11 cellular contexts compared by ENCODE assay signal in the genomic region with DNA sequence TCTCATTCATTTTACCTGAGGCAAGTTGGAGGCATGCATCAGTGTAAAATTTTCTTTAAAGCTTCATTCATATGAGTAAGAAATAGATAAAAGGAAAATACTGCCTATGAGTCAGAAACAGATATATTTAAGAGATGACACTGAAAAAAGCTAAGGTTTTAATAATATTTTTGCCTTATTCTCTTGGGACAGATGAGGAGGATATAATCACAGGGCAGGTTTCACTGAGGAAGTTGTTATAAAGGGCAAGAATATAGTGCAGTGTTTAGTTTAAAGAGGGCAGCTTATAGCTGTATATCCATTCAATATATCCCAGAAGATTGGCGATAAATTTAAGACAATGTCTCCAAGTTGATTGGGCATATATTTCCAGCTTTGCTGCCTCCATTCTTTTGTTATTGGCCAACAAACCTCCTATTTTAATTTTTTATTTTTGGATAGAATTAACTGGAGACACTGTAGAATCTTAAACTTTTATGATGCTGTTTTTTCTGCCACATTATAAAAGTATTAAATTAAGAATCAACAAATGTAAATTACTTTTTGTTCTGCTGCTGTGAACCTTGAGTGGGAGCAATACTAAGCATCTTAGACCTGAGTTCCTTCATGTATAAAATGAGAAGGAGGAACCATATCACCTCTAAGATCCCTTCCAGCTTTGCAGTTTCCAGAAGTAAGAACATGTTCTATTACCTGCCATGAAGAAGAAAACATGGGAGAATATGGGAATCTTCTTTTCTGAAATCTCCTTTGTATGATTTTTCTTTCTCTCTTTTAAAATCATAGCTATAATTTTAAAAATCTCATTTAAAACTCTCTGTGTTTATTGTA.
DNase-seq lines count a peak whose midpoint lies in the region; ATAC-seq and TF ChIP-seq lines count a peak whose summit lies in the region.
"Had no signal": no experiment of that assay in that cellular context is flagged by ENCODE, and none has a peak within 500 bp of the region (broad histone marks: within the 10 kb centered on the region; RNA-seq: fewer than 3 reads in every experiment).

No MANE protein-coding gene starts in this region.

- peak overlapping the region; percentile 82 for H3K27ac ChIP-seq in OCI-LY1 (ENCODE audit: low read depth, low read length, poor library complexity, severe bottlenecking)
- no peak overlapping the region for H3K27ac ChIP-seq in mesenchymal stem cell (ENCODE audit: low read length, poor library complexity, severe bottlenecking)
- H3K27ac ChIP-seq: brain microvascular endothelial cell had no signal

- H3K4me2 ChIP-seq in OCI-LY1 (ENCODE audit: low read length) = peak overlapping the region; percentile 20; the same call in 1 of the 2 replicates
- no peak overlapping the region for H3K4me2 ChIP-seq in mesenchymal stem cell (ENCODE audit: low read length, poor library complexity, severe bottlenecking)

- H4K91ac ChIP-seq in mesenchymal stem cell (ENCODE audit: low read length) = no peak overlapping the region

- DNase-seq in GM10266 (ENCODE audit: extremely low spot score) = no peak
- no peak for DNase-seq in mesenchymal stem cell
- no peak for DNase-seq in activated CD4-positive, alpha-beta T cell treated with anti-CD3 and anti-CD28 coated beads for 4 hours
- no peak for DNase-seq in NCI-H510A (lab: John Stamatoyannopoulos, UW)
- DNase-seq: activated T-cell treated with anti-CD3 and anti-CD28 coated beads for 4 hours, brain microvascular endothelial cell, NCI-H2029 had no signal

- H3K27me3 ChIP-seq in OCI-LY1 (ENCODE audit: insufficient read depth, low read length) = no peaks in the 10 kb centered on the region
- H3K27me3 ChIP-seq in mesenchymal stem cell (ENCODE audit: control insufficient read depth in 1 of 2, insufficient read depth in 1 of 2, low read length in 2 of 2) = no peaks in the 10 kb centered on the region
- H3K27me3 ChIP-seq: brain microvascular endothelial cell had no signal

- H3K9me3 ChIP-seq in OCI-LY1 (ENCODE audit: low read length) (no peaks in the 10 kb centered on the region), mesenchymal stem cell (ENCODE audit: control insufficient read depth, low read length) (no peaks in the 10 kb centered on the region)

- no peak overlapping the region for H2AFZ ChIP-seq in OCI-LY1 (ENCODE audit: low read length)
- H2AFZ ChIP-seq in mesenchymal stem cell (ENCODE audit: low read depth, low read length) = no peak overlapping the region

- no peak overlapping the region for H4K8ac ChIP-seq in mesenchymal stem cell (ENCODE audit: low read length)

- no peak overlapping the region for H3K4ac ChIP-seq in mesenchymal stem cell (ENCODE audit: low read depth in 1 of 2, low read length in 2 of 2)

- H3K14ac ChIP-seq in mesenchymal stem cell (ENCODE audit: low read length in 2 of 2) = no peak overlapping the region

- H3K9ac ChIP-seq in OCI-LY1 (ENCODE audit: low read length) (0 out of 2 replicates have a peak overlapping the region, but pooled peaks have one; percentile 8), mesenchymal stem cell (ENCODE audit: low read length) (no peak overlapping the region)

- H2BK120ac ChIP-seq in mesenchymal stem cell (ENCODE audit: low read depth, low read length) = no peak overlapping the region

- H2BK5ac ChIP-seq in mesenchymal stem cell (ENCODE audit: low read depth, low read length, poor library complexity, severe bottlenecking) = no peak overlapping the region

- no peak overlapping the region for H2AK5ac ChIP-seq in mesenchymal stem cell (ENCODE audit: low read length, severe bottlenecking)

- no CpG with 5 or more reads among the region's 1 CpG for WGBS in mesenchymal stem cell

- TF ChIP-seq CTCF in OCI-LY1 (IDR thresholded peaks at IDR 0.05; ENCODE audit: low read length) (no peak), GM10266 (IDR thresholded peaks at IDR 0.05; ENCODE audit: control insufficient read depth, insufficient read depth, low read depth, missing control alignments) (no peak)

- ATAC-seq in GM18861 (IDR thresholded peaks at IDR 0.05; ENCODE audit: unreplicated experiment) (peak; percentile 18), GM21526 (IDR thresholded peaks at IDR 0.05; ENCODE audit: low FRiP score, unreplicated experiment) (peak; percentile 15), HG03064 (IDR thresholded peaks at IDR 0.05; ENCODE audit: low read depth, unreplicated experiment) (peak; percentile 26)

- H3K23ac ChIP-seq in mesenchymal stem cell (ENCODE audit: low read length in 2 of 2) = no peak overlapping the region

- no peaks in the 10 kb centered on the region for H3K79me1 ChIP-seq in mesenchymal stem cell (replicated peaks; ENCODE audit: low read length, poor library complexity, severe bottlenecking)

- H3K79me2 ChIP-seq in OCI-LY1 (ENCODE audit: insufficient read depth, low read length) = no peaks in the 10 kb centered on the region

- 0 out of 2 replicates have a peak, but pooled peaks cover 4% of the 10 kb centered on the region for H3F3A ChIP-seq in OCI-LY1 (ENCODE audit: insufficient read depth, low read length)

- no peak overlapping the region for H2BK12ac ChIP-seq in mesenchymal stem cell (ENCODE audit: low read length in 2 of 2)

- H3K36me3 ChIP-seq in OCI-LY1 (ENCODE audit: insufficient read depth, low read length) (no peaks in the 10 kb centered on the region; the same call in 1 of the 2 replicates), mesenchymal stem cell (ENCODE audit: control insufficient read depth in 1 of 2, insufficient read depth in 2 of 2, low read depth in 1 of 2, low read length in 2 of 2) (no peaks in the 10 kb centered on the region)
- H3K36me3 ChIP-seq: brain microvascular endothelial cell had no signal

- H3K18ac ChIP-seq in mesenchymal stem cell (ENCODE audit: low read depth in 1 of 2, low read length in 2 of 2) = no peak overlapping the region

- H2BK15ac ChIP-seq in mesenchymal stem cell (ENCODE audit: low read depth, poor library complexity, severe bottlenecking) = no peak overlapping the region

- no peaks in the 10 kb centered on the region for H3K9me2 ChIP-seq in OCI-LY1 (ENCODE audit: low read depth, low read length)

- H3K4me3 ChIP-seq in OCI-LY1 (ENCODE audit: low read depth, low read length, poor library complexity, severe bottlenecking) = no peak overlapping the region
- no peak overlapping the region for H3K4me3 ChIP-seq in mesenchymal stem cell (ENCODE audit: insufficient read depth in 1 of 2, low read depth in 1 of 2, low read length in 2 of 2)

- no peaks in the 10 kb centered on the region for H4K20me1 ChIP-seq in OCI-LY1 (ENCODE audit: insufficient read depth, low read length)

- peaks cover 54% of the 10 kb centered on the region for H3K4me1 ChIP-seq in OCI-LY1 (ENCODE audit: insufficient read depth, low read length, severe bottlenecking)
- no peaks in the 10 kb centered on the region for H3K4me1 ChIP-seq in mesenchymal stem cell (ENCODE audit: control insufficient read depth, insufficient read depth, low read depth, low read length)
